Comparison of ENCODE assay signal across 7 cellular contexts in genomic region chr17:35766489-35766877, GRCh38. TPM values are rescaled to one million over a fixed set of nuclear protein-coding genes. Genes with fewer than 3 reads are reported as not detected.
ATAC-seq lines count a peak whose summit lies in the region.
"Had no signal": no experiment of that assay in that cellular context is flagged by ENCODE, and none has a peak within 500 bp of the region (broad histone marks: within the 10 kb centered on the region; RNA-seq: fewer than 3 reads in every experiment).

No MANE protein-coding gene starts in this region.

- no peaks in the 10 kb centered on the region for H3K27me3 ChIP-seq in ectodermal cell (ENCODE audit: control insufficient read depth, insufficient read depth, low read length, poor library complexity, severe bottlenecking)
- no peaks in the 10 kb centered on the region for H3K27me3 ChIP-seq in neuron (ENCODE audit: insufficient read depth, low read length)

- WGBS in ectodermal cell, 2 experiments, result 94 to 96% methylated on average over 24 of the region's 24 CpGs

- ATAC-seq in GM21576 (IDR thresholded peaks at IDR 0.05; ENCODE audit: unreplicated experiment) (no peak), GM21515 (IDR thresholded peaks at IDR 0.05; ENCODE audit: unreplicated experiment) (no peak)

- H3K27ac ChIP-seq in ectodermal cell (ENCODE audit: insufficient read depth, low read depth, low read length, poor library complexity, severe bottlenecking), result peak overlapping the region; percentile 78
- H3K27ac ChIP-seq: C4-2B, GM23248, SK-N-MC had no signal

- no peaks in the 10 kb centered on the region for H3K36me3 ChIP-seq in ectodermal cell (ENCODE audit: control insufficient read depth, insufficient read depth, low read length)
- H3K36me3 ChIP-seq in neuron (ENCODE audit: insufficient read depth, low read length), result no peaks in the 10 kb centered on the region

- peak overlapping the region; percentile 12 for H2AFZ ChIP-seq in neuron (ENCODE audit: low read depth, low read length)
- H2AFZ ChIP-seq: GM23248 had no signal

- H3K4me3 ChIP-seq in ectodermal cell (ENCODE audit: insufficient read depth, low read depth, low read length), result no peak overlapping the region
- H3K4me3 ChIP-seq in neuron (ENCODE audit: low read length), result no peak overlapping the region
- H3K4me3 ChIP-seq: GM23248, SK-N-MC had no signal

- H3K9me3 ChIP-seq in ectodermal cell (ENCODE audit: control insufficient read depth, low read length), result no peaks in the 10 kb centered on the region
- H3K9me3 ChIP-seq in neuron (ENCODE audit: low read length), result no peaks in the 10 kb centered on the region

- H3K4me1 ChIP-seq in ectodermal cell (ENCODE audit: control insufficient read depth, insufficient read depth, low read length) (peaks cover 21% of the 10 kb centered on the region), neuron (ENCODE audit: insufficient read depth, low read length) (peaks cover 14% of the 10 kb centered on the region)

RNA-seq across cellular contexts. Expression of gene C17orf50, which starts 5.8 kb away (rescaled TPM):
- polyA plus RNA-seq in ectodermal cell (2013, experiment 1 of 4), result not detected
- polyA plus RNA-seq in ectodermal cell (2013, experiment 2 of 4), result not detected
- polyA plus RNA-seq in ectodermal cell (2013, experiment 3 of 4), result 0.27 TPM
- not detected for polyA plus RNA-seq in ectodermal cell (2013, experiment 4 of 4)
- polyA plus RNA-seq: GM23248 had no signal

RNA-seq across cellular contexts. Expression of gene GAS2L2, which starts 13.4 kb away (rescaled TPM):
- 0.46 TPM for polyA plus RNA-seq in ectodermal cell (2013, experiment 1 of 4)
- 0.27 TPM for polyA plus RNA-seq in ectodermal cell (2013, experiment 2 of 4)
- polyA plus RNA-seq in ectodermal cell (2013, experiment 3 of 4), result 0.32 TPM
- 0.45 TPM for polyA plus RNA-seq in ectodermal cell (2013, experiment 4 of 4)
- polyA plus RNA-seq: GM23248 had no signal

RNA-seq across cellular contexts. Expression of gene MMP28, which starts 29.0 kb away (rescaled TPM):
- polyA plus RNA-seq in ectodermal cell (2013, experiment 1 of 4), result not detected
- polyA plus RNA-seq in ectodermal cell (2013, experiment 2 of 4), result 1.2 TPM
- 0.43 TPM for polyA plus RNA-seq in ectodermal cell (2013, experiment 3 of 4)
- not detected for polyA plus RNA-seq in ectodermal cell (2013, experiment 4 of 4)
- polyA plus RNA-seq: GM23248 had no signal

RNA-seq across cellular contexts. Expression of gene RASL10B, which starts 35.0 kb away (rescaled TPM):
- 33.2 TPM for polyA plus RNA-seq in ectodermal cell (2013, experiment 1 of 4)
- polyA plus RNA-seq in ectodermal cell (2013, experiment 2 of 4), result 32.1 TPM
- 22.7 TPM for polyA plus RNA-seq in ectodermal cell (2013, experiment 3 of 4)
- polyA plus RNA-seq in ectodermal cell (2013, experiment 4 of 4), result 25.0 TPM

RNA-seq across cellular contexts. Expression of gene TAF15, which starts 42.8 kb away (rescaled TPM):
- polyA plus RNA-seq in ectodermal cell (2013, experiment 1 of 4), result 373 TPM
- polyA plus RNA-seq in ectodermal cell (2013, experiment 2 of 4), result 425 TPM
- polyA plus RNA-seq in ectodermal cell (2013, experiment 3 of 4), result 275 TPM
- polyA plus RNA-seq in ectodermal cell (2013, experiment 4 of 4), result 312 TPM
